In genomic region chrX:120365320-120365719, GRCh38 we compare ENCODE assay signal across 8 cellular contexts. TPM values are rescaled to one million over a fixed set of nuclear protein-coding genes. Genes with fewer than 3 reads are reported as not detected.
DNase-seq lines count a peak whose midpoint lies in the region; ATAC-seq, FAIRE-seq and TF ChIP-seq lines count a peak whose summit lies in the region.

No MANE protein-coding gene starts in this region.

- BruUV-seq in PC-3 (replicated peaks; lab: Mats Ljungman, UMichigan) = no TSS peak

- no peaks in the 10 kb centered on the region for H3K9me3 ChIP-seq in PC-3 (ENCODE audit: low read length)

- H3K4me2 ChIP-seq in PC-3 (ENCODE audit: low read length) = no peak overlapping the region

- no peaks in the 10 kb centered on the region for H3K4me1 Mint-ChIP-seq in activated naive CD8-positive, alpha-beta T cell treated with anti-CD3 and anti-CD28 coated beads for 36 hours

- no peak overlapping the region for H3K27ac Mint-ChIP-seq in activated naive CD8-positive, alpha-beta T cell treated with anti-CD3 and anti-CD28 coated beads for 36 hours

- no peaks in the 10 kb centered on the region for H3K36me3 ChIP-seq in H7 (replicated peaks; ENCODE audit: control insufficient read depth, insufficient read depth, low read length)
- no peaks in the 10 kb centered on the region for H3K36me3 ChIP-seq in PC-3 (ENCODE audit: low read depth, low read length)

- H3K9ac ChIP-seq in PC-3 (ENCODE audit: low read length) = no peak overlapping the region

- FAIRE-seq in frontal cortex (lab: Jason Lieb, UNC) = no peak

- intact Hi-C loops in PC-3 (cut with micrococcal nuclease) = no loop called here

- H3K27me3 ChIP-seq in H7 (ENCODE audit: control insufficient read depth, insufficient read depth, low read length) (no peaks in the 10 kb centered on the region), PC-3 (ENCODE audit: low read length) (0 out of 2 replicates have a peak, but pooled peaks cover 1% of the 10 kb centered on the region)

- H3K36me3 Mint-ChIP-seq in activated naive CD8-positive, alpha-beta T cell treated with anti-CD3 and anti-CD28 coated beads for 36 hours = no peaks in the 10 kb centered on the region

- H3K27me3 Mint-ChIP-seq in activated naive CD8-positive, alpha-beta T cell treated with anti-CD3 and anti-CD28 coated beads for 36 hours = no peaks in the 10 kb centered on the region

- no peaks in the 10 kb centered on the region for H3K9me2 ChIP-seq in PC-3 (replicated peaks; ENCODE audit: low read length)

- POLR2A ChIA-PET in PC-3 (lab: Charles Lee; ENCODE audit: unreplicated experiment) = no interaction called here

- DNase-seq in Daoy (ENCODE audit: low read depth) (peak; percentile 14), H7 (peak; percentile 13), PC-3 (peak; percentile 46), iPS-NIHi7 (ENCODE audit: extremely low spot score) (peak; percentile 50), NCI-H128 (lab: John Stamatoyannopoulos, UW; ENCODE audit: unreplicated experiment) (no peak), frontal cortex (ENCODE audit: low spot score in 2 of 2) (no peak)
- peak; percentile 11 for DNase-seq in activated naive CD8-positive, alpha-beta T cell treated with anti-CD3 and anti-CD28 coated beads for 36 hours
- DNase-seq in stimulated activated CD4-positive, alpha-beta T cell treated with anti-CD3 and anti-CD28 coated beads, Interleukin-4, amount 100 ng/mL, for 4 hours = peak; percentile 6 to 33

- no peak overlapping the region for H2AFZ ChIP-seq in PC-3 (ENCODE audit: low read length)

- no peak overlapping the region for H3K27ac ChIP-seq in PC-3 (ENCODE audit: low read length)

- peak; percentile 64 for TF ChIP-seq CTCF in PC-3 (conservative IDR thresholded peaks at IDR 0.05; ENCODE audit: low read depth, low read length)

- H4K20me1 ChIP-seq in PC-3 (ENCODE audit: low read length) = no peaks in the 10 kb centered on the region

- no peak for ATAC-seq in PC-3

- CTCF ChIA-PET in PC-3 (lab: Charles Lee) = interaction anchor here (0.5 kb wide), 1 partner anchor 66 kb away, joined by 4 read pairs; no protein-coding TSS in a partner anchor

- H3K4me3 ChIP-seq in H7 (ENCODE audit: insufficient read depth, low read depth, low read length) = no peak overlapping the region
- no peak overlapping the region for H3K4me3 ChIP-seq in PC-3 (ENCODE audit: low read length)

- H3K4me3 Mint-ChIP-seq in activated naive CD8-positive, alpha-beta T cell treated with anti-CD3 and anti-CD28 coated beads for 36 hours = no peak overlapping the region

- H3F3A ChIP-seq in PC-3 (ENCODE audit: low read length, unreplicated experiment) = no peaks in the 10 kb centered on the region

- H3K4me1 ChIP-seq in PC-3 (ENCODE audit: insufficient read depth, low read length) = no peaks in the 10 kb centered on the region

- H3K79me2 ChIP-seq in PC-3 (ENCODE audit: low read length) = no peaks in the 10 kb centered on the region

- no peaks in the 10 kb centered on the region for H3K9me3 Mint-ChIP-seq in activated naive CD8-positive, alpha-beta T cell treated with anti-CD3 and anti-CD28 coated beads for 36 hours

RNA-seq across cellular contexts. Expression of gene ATP1B4, which starts 3.4 kb away (rescaled TPM):
- total RNA-seq in Daoy (2014; rRNA removed; shearing (Covaris generic)) = not detected in 2 replicates
- total RNA-seq in H7 (2014; rRNA removed; shearing (Covaris generic)) = not detected in 2 replicates
- not detected in 2 replicates for total RNA-seq in PC-3 (2014; rRNA removed)
- not detected for total RNA-seq in activated naive CD8-positive, alpha-beta T cell treated with anti-CD3 and anti-CD28 coated beads for 36 hours
- total RNA-seq in frontal cortex = not detected

RNA-seq across cellular contexts. Expression of gene TMEM255A, which starts 54.1 kb away (rescaled TPM):
- 0.03 and 0.06 TPM in 2 replicates for total RNA-seq in Daoy (2014; rRNA removed; shearing (Covaris generic))
- total RNA-seq in H7 (2014; rRNA removed; shearing (Covaris generic)) = 0.44 and 0.94 TPM in 2 replicates
- total RNA-seq in PC-3 (2014; rRNA removed) (not detected in 2 replicates), frontal cortex (1.6 TPM)
- total RNA-seq in activated naive CD8-positive, alpha-beta T cell treated with anti-CD3 and anti-CD28 coated beads for 36 hours = not detected

Comparison
In these comparisons a context has a peak if more than half of its experiments do, and no peak if none do; other contexts are left out.
1. DNase-seq: peak in Daoy (single experiment), H7 (single experiment), PC-3 (single experiment), activated naive CD8-positive, alpha-beta T cell treated with anti-CD3 and anti-CD28 coated beads for 36 hours (single experiment), iPS-NIHi7 (single experiment) and stimulated activated CD4-positive, alpha-beta T cell treated with anti-CD3 and anti-CD28 coated beads, Interleukin-4, amount 100 ng/mL, for 4 hours (2 of 2); none in NCI-H128 (single experiment) and frontal cortex (0 of 2).